Comparison of ENCODE assay signal across 1 cellular context in the genomic region with DNA sequence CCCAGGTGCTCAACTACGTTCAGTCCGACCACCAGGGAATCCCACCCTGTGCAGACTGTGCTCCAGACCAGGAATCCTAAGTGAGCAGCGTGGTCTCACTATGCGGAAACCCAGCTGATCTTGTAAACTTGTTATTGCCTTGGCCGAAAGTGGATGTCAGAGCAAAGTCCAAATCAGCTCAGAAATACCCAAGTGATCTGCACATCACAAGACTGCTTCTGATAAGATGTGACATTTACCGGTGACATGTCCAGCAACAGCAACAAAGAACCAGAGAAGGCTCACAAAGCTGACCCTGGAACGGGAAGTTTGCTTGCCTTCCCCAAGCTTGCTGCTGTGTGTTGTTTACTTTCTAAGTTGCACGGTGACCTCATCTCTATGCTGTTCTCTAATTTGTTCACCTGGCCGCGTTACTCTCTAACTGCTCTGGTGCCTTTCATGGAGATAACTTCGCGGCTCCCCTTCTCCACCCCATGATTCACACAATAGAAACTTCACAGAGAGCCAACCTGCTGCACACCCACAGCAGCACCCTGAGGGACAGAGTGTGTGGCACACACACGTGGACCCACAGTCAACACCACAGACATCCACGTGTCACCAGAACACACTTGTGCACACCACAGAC.
TF ChIP-seq lines count a peak whose summit lies in the region.

No MANE protein-coding gene starts in this region.

TF ChIP-seq in K562, 482 proteins besides CTCF, POLR2A, EP300 and RAD21 (continued from another document and continues in another):
- TF ChIP-seq, protein P1, sequence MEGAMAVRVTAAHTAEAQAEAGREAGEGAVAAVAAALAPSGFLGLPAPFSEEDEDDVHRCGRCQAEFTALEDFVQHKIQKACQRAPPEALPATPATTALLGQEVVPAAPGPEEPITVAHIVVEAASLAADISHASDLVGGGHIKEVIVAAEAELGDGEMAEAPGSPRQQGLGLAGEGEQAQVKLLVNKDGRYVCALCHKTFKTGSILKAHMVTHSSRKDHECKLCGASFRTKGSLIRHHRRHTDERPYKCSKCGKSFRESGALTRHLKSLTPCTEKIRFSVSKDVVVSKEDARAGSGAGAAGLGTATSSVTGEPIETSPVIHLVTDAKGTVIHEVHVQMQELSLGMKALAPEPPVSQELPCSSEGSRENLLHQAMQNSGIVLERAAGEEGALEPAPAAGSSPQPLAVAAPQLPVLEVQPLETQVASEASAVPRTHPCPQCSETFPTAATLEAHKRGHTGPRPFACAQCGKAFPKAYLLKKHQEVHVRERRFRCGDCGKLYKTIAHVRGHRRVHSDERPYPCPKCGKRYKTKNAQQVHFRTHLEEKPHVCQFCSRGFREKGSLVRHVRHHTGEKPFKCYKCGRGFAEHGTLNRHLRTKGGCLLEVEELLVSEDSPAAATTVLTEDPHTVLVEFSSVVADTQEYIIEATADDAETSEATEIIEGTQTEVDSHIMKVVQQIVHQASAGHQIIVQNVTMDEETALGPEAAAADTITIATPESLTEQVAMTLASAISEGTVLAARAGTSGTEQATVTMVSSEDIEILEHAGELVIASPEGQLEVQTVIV (CRISPR knock-in tag; IDR thresholded peaks at IDR 0.05; ENCODE audit: borderline replicate concordance): no peak
- TF ChIP-seq, protein P2, sequence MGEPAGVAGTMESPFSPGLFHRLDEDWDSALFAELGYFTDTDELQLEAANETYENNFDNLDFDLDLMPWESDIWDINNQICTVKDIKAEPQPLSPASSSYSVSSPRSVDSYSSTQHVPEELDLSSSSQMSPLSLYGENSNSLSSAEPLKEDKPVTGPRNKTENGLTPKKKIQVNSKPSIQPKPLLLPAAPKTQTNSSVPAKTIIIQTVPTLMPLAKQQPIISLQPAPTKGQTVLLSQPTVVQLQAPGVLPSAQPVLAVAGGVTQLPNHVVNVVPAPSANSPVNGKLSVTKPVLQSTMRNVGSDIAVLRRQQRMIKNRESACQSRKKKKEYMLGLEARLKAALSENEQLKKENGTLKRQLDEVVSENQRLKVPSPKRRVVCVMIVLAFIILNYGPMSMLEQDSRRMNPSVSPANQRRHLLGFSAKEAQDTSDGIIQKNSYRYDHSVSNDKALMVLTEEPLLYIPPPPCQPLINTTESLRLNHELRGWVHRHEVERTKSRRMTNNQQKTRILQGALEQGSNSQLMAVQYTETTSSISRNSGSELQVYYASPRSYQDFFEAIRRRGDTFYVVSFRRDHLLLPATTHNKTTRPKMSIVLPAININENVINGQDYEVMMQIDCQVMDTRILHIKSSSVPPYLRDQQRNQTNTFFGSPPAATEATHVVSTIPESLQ (CRISPR knock-in tag; IDR thresholded peaks at IDR 0.05): no peak
- TF ChIP-seq SAFB2 (IDR thresholded peaks at IDR 0.05; ENCODE audit: borderline replicate concordance, low read depth, low read length, severe bottlenecking) (no peak), SMAD2 (IDR thresholded peaks at IDR 0.05; ENCODE audit: low read depth, low read length) (no peak), ZNF253 (CRISPR knock-in tag; conservative IDR thresholded peaks at IDR 0.05) (no peak), RBM22 (IDR thresholded peaks at IDR 0.05; ENCODE audit: low read depth, low read length, poor library complexity, severe bottlenecking) (no peak), SMARCA4 (IDR thresholded peaks at IDR 0.05) (peak; percentile 29; the same call in 1 of the 2 replicates), BMI1 (IDR thresholded peaks at IDR 0.05; ENCODE audit: low read length) (no peak), BACH1 (tag; IDR thresholded peaks at IDR 0.05) (no peak), ZNF217 (CRISPR knock-in tag; IDR thresholded peaks at IDR 0.05) (no peak), ZNF197 (CRISPR knock-in tag; IDR thresholded peaks at IDR 0.05; ENCODE audit: low read depth) (no peak), SIN3A (IDR thresholded peaks at IDR 0.05; ENCODE audit: borderline replicate concordance in 2 of 2, control insufficient read depth in 1 of 2, low read depth in 2 of 2, low read length in 2 of 2) (no peak), ETV6 (IDR thresholded peaks at IDR 0.05; ENCODE audit: borderline replicate concordance in 1 of 2, low read depth in 2 of 2, low read length in 1 of 2) (no peak), ETV6 (CRISPR knock-in tag; IDR thresholded peaks at IDR 0.05; ENCODE audit: borderline replicate concordance) (no peak), GTF2F1 (IDR thresholded peaks at IDR 0.05; ENCODE audit: low read depth, low read length) (no peak), ZNF354B (CRISPR knock-in tag; IDR thresholded peaks at IDR 0.05) (no peak), SRSF1 (IDR thresholded peaks at IDR 0.05; ENCODE audit: low read depth, low read length) (no peak), POLR2AphosphoS2 (IDR thresholded peaks at IDR 0.05; ENCODE audit: low read length) (no peak), TRIM28 (IDR thresholded peaks at IDR 0.05) (no peak), ZEB2 (IDR thresholded peaks at IDR 0.05) (0 out of 2 replicates have a peak, but pooled peaks have one; percentile 53), GTF2A2 (tag; IDR thresholded peaks at IDR 0.05) (no peak), U2AF1 (optimal IDR thresholded peaks at IDR 0.05; ENCODE audit: low read depth, low read length) (no peak), ZC3H4 (CRISPR knock-in tag; IDR thresholded peaks at IDR 0.05; ENCODE audit: borderline replicate concordance) (no peak), NFYB (IDR thresholded peaks at IDR 0.05; ENCODE audit: extremely low read depth, insufficient read length) (no peak), HDAC6 (IDR thresholded peaks at IDR 0.05; ENCODE audit: low read depth, low read length) (no peak), ATF1 (CRISPR knock-in tag; IDR thresholded peaks at IDR 0.05) (no peak), ATF1 (tag; IDR thresholded peaks at IDR 0.05) (peak; percentile 23; the same call in 1 of the 2 replicates), ZNF76 (CRISPR knock-in tag; IDR thresholded peaks at IDR 0.05; ENCODE audit: borderline replicate concordance) (no peak), IRF2 (CRISPR knock-in tag; IDR thresholded peaks at IDR 0.05) (no peak), ZNF274 (IDR thresholded peaks at IDR 0.05; ENCODE audit: borderline replicate concordance, low read depth, low read length) (no peak), LCOR (CRISPR knock-in tag; IDR thresholded peaks at IDR 0.05) (0 out of 2 replicates have a peak, but pooled peaks have one; percentile 50), ZSCAN29 (IDR thresholded peaks at IDR 0.05) (no peak), ZFX (CRISPR knock-in tag; IDR thresholded peaks at IDR 0.05) (no peak), CREB1 (IDR thresholded peaks at IDR 0.05) (no peak), CREB1 (CRISPR knock-in tag; IDR thresholded peaks at IDR 0.05) (0 out of 2 replicates have a peak, but pooled peaks have one; percentile 40), TAF9B (IDR thresholded peaks at IDR 0.05; ENCODE audit: partially characterized antibody) (no peak), TBP (optimal IDR thresholded peaks at IDR 0.05; ENCODE audit: low read depth, low read length) (no peak), GABPB2 (CRISPR knock-in tag; conservative IDR thresholded peaks at IDR 0.05) (no peak), FIP1L1 (IDR thresholded peaks at IDR 0.05; ENCODE audit: low read depth, low read length, poor library complexity, severe bottlenecking) (no peak), YBX1 (IDR thresholded peaks at IDR 0.05) (no peak)
- TF ChIP-seq, protein P3, sequence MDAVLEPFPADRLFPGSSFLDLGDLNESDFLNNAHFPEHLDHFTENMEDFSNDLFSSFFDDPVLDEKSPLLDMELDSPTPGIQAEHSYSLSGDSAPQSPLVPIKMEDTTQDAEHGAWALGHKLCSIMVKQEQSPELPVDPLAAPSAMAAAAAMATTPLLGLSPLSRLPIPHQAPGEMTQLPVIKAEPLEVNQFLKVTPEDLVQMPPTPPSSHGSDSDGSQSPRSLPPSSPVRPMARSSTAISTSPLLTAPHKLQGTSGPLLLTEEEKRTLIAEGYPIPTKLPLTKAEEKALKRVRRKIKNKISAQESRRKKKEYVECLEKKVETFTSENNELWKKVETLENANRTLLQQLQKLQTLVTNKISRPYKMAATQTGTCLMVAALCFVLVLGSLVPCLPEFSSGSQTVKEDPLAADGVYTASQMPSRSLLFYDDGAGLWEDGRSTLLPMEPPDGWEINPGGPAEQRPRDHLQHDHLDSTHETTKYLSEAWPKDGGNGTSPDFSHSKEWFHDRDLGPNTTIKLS (IDR thresholded peaks at IDR 0.05; ENCODE audit: borderline replicate concordance, low read depth): no peak
- TF ChIP-seq, protein P4, sequence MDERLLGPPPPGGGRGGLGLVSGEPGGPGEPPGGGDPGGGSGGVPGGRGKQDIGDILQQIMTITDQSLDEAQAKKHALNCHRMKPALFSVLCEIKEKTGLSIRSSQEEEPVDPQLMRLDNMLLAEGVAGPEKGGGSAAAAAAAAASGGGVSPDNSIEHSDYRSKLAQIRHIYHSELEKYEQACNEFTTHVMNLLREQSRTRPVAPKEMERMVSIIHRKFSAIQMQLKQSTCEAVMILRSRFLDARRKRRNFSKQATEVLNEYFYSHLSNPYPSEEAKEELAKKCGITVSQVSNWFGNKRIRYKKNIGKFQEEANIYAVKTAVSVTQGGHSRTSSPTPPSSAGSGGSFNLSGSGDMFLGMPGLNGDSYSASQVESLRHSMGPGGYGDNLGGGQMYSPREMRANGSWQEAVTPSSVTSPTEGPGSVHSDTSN (CRISPR knock-in tag; IDR thresholded peaks at IDR 0.05; ENCODE audit: low read depth): no peak
- TF ChIP-seq, protein P4 (tag; conservative IDR thresholded peaks at IDR 0.05; ENCODE audit: low read depth): 0 out of 2 replicates have a peak, but pooled peaks have one; percentile 32
- TF ChIP-seq, protein P5, sequence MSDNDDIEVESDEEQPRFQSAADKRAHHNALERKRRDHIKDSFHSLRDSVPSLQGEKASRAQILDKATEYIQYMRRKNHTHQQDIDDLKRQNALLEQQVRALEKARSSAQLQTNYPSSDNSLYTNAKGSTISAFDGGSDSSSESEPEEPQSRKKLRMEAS (CRISPR knock-in tag; IDR thresholded peaks at IDR 0.05): peak; percentile 67
- TF ChIP-seq, protein P6, sequence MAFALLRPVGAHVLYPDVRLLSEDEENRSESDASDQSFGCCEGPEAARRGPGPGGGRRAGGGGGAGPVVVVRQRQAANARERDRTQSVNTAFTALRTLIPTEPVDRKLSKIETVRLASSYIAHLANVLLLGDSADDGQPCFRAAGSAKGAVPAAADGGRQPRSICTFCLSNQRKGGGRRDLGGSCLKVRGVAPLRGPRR (CRISPR knock-in tag; IDR thresholded peaks at IDR 0.05): no peak
- TF ChIP-seq, protein P7, sequence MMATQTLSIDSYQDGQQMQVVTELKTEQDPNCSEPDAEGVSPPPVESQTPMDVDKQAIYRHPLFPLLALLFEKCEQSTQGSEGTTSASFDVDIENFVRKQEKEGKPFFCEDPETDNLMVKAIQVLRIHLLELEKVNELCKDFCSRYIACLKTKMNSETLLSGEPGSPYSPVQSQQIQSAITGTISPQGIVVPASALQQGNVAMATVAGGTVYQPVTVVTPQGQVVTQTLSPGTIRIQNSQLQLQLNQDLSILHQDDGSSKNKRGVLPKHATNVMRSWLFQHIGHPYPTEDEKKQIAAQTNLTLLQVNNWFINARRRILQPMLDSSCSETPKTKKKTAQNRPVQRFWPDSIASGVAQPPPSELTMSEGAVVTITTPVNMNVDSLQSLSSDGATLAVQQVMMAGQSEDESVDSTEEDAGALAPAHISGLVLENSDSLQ (IDR thresholded peaks at IDR 0.05): peak; percentile 55; the same call in 1 of the 2 replicates
- TF ChIP-seq, protein P8, sequence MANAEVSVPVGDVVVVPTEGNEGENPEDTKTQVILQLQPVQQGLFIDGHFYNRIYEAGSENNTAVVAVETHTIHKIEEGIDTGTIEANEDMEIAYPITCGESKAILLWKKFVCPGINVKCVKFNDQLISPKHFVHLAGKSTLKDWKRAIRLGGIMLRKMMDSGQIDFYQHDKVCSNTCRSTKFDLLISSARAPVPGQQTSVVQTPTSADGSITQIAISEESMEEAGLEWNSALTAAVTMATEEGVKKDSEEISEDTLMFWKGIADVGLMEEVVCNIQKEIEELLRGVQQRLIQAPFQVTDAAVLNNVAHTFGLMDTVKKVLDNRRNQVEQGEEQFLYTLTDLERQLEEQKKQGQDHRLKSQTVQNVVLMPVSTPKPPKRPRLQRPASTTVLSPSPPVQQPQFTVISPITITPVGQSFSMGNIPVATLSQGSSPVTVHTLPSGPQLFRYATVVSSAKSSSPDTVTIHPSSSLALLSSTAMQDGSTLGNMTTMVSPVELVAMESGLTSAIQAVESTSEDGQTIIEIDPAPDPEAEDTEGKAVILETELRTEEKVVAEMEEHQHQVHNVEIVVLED (CRISPR knock-in tag; IDR thresholded peaks at IDR 0.05): no peak
- TF ChIP-seq, protein P9, sequence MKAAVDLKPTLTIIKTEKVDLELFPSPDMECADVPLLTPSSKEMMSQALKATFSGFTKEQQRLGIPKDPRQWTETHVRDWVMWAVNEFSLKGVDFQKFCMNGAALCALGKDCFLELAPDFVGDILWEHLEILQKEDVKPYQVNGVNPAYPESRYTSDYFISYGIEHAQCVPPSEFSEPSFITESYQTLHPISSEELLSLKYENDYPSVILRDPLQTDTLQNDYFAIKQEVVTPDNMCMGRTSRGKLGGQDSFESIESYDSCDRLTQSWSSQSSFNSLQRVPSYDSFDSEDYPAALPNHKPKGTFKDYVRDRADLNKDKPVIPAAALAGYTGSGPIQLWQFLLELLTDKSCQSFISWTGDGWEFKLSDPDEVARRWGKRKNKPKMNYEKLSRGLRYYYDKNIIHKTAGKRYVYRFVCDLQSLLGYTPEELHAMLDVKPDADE (conservative IDR thresholded peaks at IDR 0.05; ENCODE audit: control insufficient read depth, low read depth, low read length): no peak
- TF ChIP-seq, protein P10, sequence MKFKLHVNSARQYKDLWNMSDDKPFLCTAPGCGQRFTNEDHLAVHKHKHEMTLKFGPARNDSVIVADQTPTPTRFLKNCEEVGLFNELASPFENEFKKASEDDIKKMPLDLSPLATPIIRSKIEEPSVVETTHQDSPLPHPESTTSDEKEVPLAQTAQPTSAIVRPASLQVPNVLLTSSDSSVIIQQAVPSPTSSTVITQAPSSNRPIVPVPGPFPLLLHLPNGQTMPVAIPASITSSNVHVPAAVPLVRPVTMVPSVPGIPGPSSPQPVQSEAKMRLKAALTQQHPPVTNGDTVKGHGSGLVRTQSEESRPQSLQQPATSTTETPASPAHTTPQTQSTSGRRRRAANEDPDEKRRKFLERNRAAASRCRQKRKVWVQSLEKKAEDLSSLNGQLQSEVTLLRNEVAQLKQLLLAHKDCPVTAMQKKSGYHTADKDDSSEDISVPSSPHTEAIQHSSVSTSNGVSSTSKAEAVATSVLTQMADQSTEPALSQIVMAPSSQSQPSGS (CRISPR knock-in tag; IDR thresholded peaks at IDR 0.05): peak; percentile 63; the same call in 1 of the 2 replicates
- TF ChIP-seq, protein P11, sequence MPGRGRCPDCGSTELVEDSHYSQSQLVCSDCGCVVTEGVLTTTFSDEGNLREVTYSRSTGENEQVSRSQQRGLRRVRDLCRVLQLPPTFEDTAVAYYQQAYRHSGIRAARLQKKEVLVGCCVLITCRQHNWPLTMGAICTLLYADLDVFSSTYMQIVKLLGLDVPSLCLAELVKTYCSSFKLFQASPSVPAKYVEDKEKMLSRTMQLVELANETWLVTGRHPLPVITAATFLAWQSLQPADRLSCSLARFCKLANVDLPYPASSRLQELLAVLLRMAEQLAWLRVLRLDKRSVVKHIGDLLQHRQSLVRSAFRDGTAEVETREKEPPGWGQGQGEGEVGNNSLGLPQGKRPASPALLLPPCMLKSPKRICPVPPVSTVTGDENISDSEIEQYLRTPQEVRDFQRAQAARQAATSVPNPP (IDR thresholded peaks at IDR 0.05; ENCODE audit: borderline replicate concordance, insufficient read depth, insufficient read length): no peak
